ENCODE assay signal across 17 cellular contexts in the genomic region with DNA sequence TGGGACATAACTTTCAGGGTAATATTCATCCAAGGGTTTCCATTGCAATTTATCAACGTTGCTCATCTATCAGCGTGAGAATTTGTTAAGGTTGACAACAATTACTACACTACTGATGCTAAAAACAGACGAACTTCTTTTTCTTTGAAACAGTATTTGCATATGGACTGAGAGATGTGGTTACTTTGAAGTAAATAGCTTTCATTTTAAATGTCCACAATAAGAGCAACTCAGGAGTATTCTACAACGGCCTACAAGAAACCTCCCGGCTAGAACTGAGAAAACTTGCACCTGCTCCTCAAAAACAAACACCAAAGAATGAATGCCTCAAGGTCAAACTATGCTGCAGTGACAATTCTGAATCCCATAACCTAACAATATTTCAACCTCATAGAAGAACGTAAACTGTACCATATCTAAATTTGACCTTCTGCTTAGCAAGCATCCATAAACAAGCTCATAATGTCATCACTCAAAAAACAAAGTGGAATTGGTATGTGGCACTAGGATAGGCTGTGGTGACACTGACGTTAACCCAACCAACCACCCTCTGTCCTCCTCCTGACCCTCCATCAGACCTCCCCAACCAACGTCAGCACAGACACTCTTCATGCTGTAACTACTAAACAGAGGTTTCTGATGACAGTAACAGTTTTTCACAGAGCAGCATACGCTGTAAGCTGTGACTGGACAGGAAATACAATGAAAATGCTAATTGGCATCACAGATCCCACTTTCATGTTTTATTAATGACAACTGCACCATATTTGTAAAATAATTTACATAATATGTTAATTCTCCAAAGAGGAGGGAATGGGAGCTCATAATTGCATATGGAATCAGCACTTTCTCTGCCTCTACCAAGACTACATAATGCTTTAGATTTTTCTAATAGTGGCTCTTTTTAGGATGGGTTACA.
DNase-seq lines count a peak whose midpoint lies in the region; ATAC-seq, FAIRE-seq and TF ChIP-seq lines count a peak whose summit lies in the region.
"Had no signal": no experiment of that assay in that cellular context is flagged by ENCODE, and none has a peak within 500 bp of the region (broad histone marks: within the 10 kb centered on the region; RNA-seq: fewer than 3 reads in every experiment).

No MANE protein-coding gene starts in this region.

- ATAC-seq in GM18909 (IDR thresholded peaks at IDR 0.05; ENCODE audit: poor library complexity, unreplicated experiment) (peak; percentile 71), GM21619 (IDR thresholded peaks at IDR 0.05; ENCODE audit: unreplicated experiment) (peak; percentile 88), HG03342 (IDR thresholded peaks at IDR 0.05; ENCODE audit: unreplicated experiment) (peak; percentile 82), GM12878 (peak; percentile 95)
- ATAC-seq: WTC11 had no signal

- BruUV-seq in GM12878 (replicated peaks; lab: Mats Ljungman, UMichigan): no TSS peak

- H3K9me3 ChIP-seq in GM12878 (replicated peaks; ENCODE audit: control insufficient read depth, insufficient read depth, low read length) (no peaks in the 10 kb centered on the region), ascending aorta (no peaks in the 10 kb centered on the region)
- H3K9me3 ChIP-seq: SJCRH30, testis had no signal

- SMC1A ChIA-PET in GM12878 (lab: Charles Lee; ENCODE audit: uncharacterized antibody, unreplicated experiment): no interaction called here

- no peak overlapping the region for H3K9ac ChIP-seq in GM12878 (ENCODE audit: control insufficient read depth, insufficient read depth, low read length)

- H4K20me1 ChIP-seq in GM12878 (ENCODE audit: control insufficient read depth, insufficient read depth): no peaks in the 10 kb centered on the region

- H3K4me1 ChIP-seq in GM12878 (ENCODE audit: control insufficient read depth, insufficient read depth, low read length): no peaks in the 10 kb centered on the region; the same call in 1 of the 2 replicates
- H3K4me1 ChIP-seq in ascending aorta: no peaks in the 10 kb centered on the region
- H3K4me1 ChIP-seq: SJCRH30, testis had no signal

- H3K36me3 ChIP-seq in GM12878 (ENCODE audit: control insufficient read depth in 2 of 2, insufficient read depth in 2 of 2, low read length in 1 of 2) (no peaks in the 10 kb centered on the region), ascending aorta (no peaks in the 10 kb centered on the region)
- H3K36me3 ChIP-seq: SJCRH30 had no signal

- 13% methylated on average over 9 of the region's 9 CpGs for WGBS in GM12878 (ENCODE audit: insufficient coverage, insufficient replicate concordance, low lambda C conversion rate, missing lambda C conversion rate)

- peak in 1 of 2 experiments; percentile 46; a peak in 1 of 4 replicates for TF ChIP-seq EP300 in GM12878 (IDR thresholded peaks at IDR 0.05; ENCODE audit: borderline replicate concordance in 1 of 2, control insufficient read depth in 1 of 2, low read depth in 2 of 2, low read length in 2 of 2)

- H3K4me3 ChIP-seq in GM12878 (no peak overlapping the region), ascending aorta (no peak overlapping the region)
- H3K4me3 ChIP-seq: coronary artery, SJCRH30, smooth muscle cell, testis had no signal

- no peak overlapping the region for H2AFZ ChIP-seq in GM12878 (ENCODE audit: control insufficient read depth, low read depth, low read length)

- intact Hi-C loops in GM12878 (cut with micrococcal nuclease; ENCODE audit: unreplicated experiment) (no loop called here), ascending aorta (cut with DNase I) (no loop called here)

- TF ChIP-seq POLR2A in GM12878 (IDR thresholded peaks at IDR 0.05; ENCODE audit: low read depth, low read length): no peak

- FAIRE-seq in GM12878 (lab: Jason Lieb, UNC): peak; percentile 57

- in situ Hi-C loops in GM12878 (cut with MboI): no loop called here

- no peak for DNase-seq in GM12878 (ENCODE audit: low read depth, low spot score)
- no peak for DNase-seq in NCI-H2227 (lab: John Stamatoyannopoulos, UW; ENCODE audit: unreplicated experiment)
- DNase-seq in NCI-H2227 treated with DMSO at 0.1 percent for 48 hours (lab: John Stamatoyannopoulos, UW): no peak
- no peak for DNase-seq in activated CD4-positive, alpha-beta T cell treated with anti-CD3 and anti-CD28 coated beads, Interleukin-2, amount 50 U/mL, for 1 hour
- DNase-seq in ascending aorta (ENCODE audit: low spot score in 2 of 2): no peak
- DNase-seq: C1 segment of cervical spinal cord, mammary epithelial cell, NCI-H1417, nucleus accumbens, SJCRH30, testis had no signal

- TF ChIP-seq RAD21 in GM12878 (IDR thresholded peaks at IDR 0.05; ENCODE audit: insufficient read depth, low read depth, low read length): no peak

- H3K27me3 ChIP-seq in GM12878 (replicated peaks in 1 of 2; ENCODE audit: control insufficient read depth in 2 of 2, insufficient read depth in 2 of 2, low read length in 1 of 2) (no peaks in the 10 kb centered on the region), ascending aorta (no peaks in the 10 kb centered on the region)
- H3K27me3 ChIP-seq: SJCRH30, testis had no signal

- H3K79me2 ChIP-seq in GM12878 (ENCODE audit: control insufficient read depth, insufficient read depth, low read length): no peaks in the 10 kb centered on the region

- POLR2A ChIA-PET in GM12878 (lab: Charles Lee): no interaction called here

- TF ChIP-seq CTCF in GM12878 (IDR thresholded peaks at IDR 0.05 in 2 of 3, conservative IDR thresholded peaks at IDR 0.05 in 1 of 3; ENCODE audit: control insufficient read depth in 2 of 3, extremely low read depth in 1 of 3, insufficient read depth in 1 of 3, low read depth in 3 of 3, low read length in 3 of 3) (no peak), ascending aorta (IDR thresholded peaks at IDR 0.05) (no peak)

- RAD21 ChIA-PET in GM12878 (lab: Charles Lee; ENCODE audit: unreplicated experiment): interaction anchor here (0.9 to 1.4 kb wide), 2 partner anchors 386 to 402 kb away, joined by 3 read pairs; no protein-coding TSS in a partner anchor

- CTCF ChIA-PET in GM12878 (lab: Yijun Ruan, JAX): interaction anchor here (0.9 kb wide), 1 partner anchor 242 kb away, joined by 3 read pairs; no protein-coding TSS in a partner anchor

- H3K27ac ChIP-seq in GM12878 (ENCODE audit: control insufficient read depth, insufficient read depth): no peak overlapping the region
- H3K27ac ChIP-seq in ascending aorta: no peak overlapping the region
- H3K27ac ChIP-seq: coronary artery, SJCRH30, testis had no signal

- no peak overlapping the region for H3K4me2 ChIP-seq in GM12878 (ENCODE audit: control insufficient read depth, insufficient read depth)
- H3K4me2 ChIP-seq: smooth muscle cell had no signal

TF ChIP-seq in GM12878, 131 proteins besides CTCF, POLR2A, EP300 and RAD21:
- TF ChIP-seq NR2F1 (conservative IDR thresholded peaks at IDR 0.05) (0 out of 2 replicates have a peak, but pooled peaks have one; percentile 36), MEF2B (IDR thresholded peaks at IDR 0.05; ENCODE audit: partially characterized antibody, poor library complexity, severe bottlenecking) (peak; percentile 46), CHD4 (IDR thresholded peaks at IDR 0.05) (no peak), IKZF1 (conservative IDR thresholded peaks at IDR 0.05) (peak; percentile 42; the same call in 1 of the 2 replicates), POU2F2 (IDR thresholded peaks at IDR 0.05; ENCODE audit: borderline replicate concordance, low read depth, low read length) (peak; percentile 47; the same call in 1 of the 3 replicates)
- TF ChIP-seq, protein P1, sequence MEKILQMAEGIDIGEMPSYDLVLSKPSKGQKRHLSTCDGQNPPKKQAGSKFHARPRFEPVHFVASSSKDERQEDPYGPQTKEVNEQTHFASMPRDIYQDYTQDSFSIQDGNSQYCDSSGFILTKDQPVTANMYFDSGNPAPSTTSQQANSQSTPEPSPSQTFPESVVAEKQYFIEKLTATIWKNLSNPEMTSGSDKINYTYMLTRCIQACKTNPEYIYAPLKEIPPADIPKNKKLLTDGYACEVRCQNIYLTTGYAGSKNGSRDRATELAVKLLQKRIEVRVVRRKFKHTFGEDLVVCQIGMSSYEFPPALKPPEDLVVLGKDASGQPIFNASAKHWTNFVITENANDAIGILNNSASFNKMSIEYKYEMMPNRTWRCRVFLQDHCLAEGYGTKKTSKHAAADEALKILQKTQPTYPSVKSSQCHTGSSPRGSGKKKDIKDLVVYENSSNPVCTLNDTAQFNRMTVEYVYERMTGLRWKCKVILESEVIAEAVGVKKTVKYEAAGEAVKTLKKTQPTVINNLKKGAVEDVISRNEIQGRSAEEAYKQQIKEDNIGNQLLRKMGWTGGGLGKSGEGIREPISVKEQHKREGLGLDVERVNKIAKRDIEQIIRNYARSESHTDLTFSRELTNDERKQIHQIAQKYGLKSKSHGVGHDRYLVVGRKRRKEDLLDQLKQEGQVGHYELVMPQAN (conservative IDR thresholded peaks at IDR 0.05): no peak
